9 cellular contexts compared by ENCODE assay signal in genomic region chr20:59752101-59752586, GRCh38.
DNase-seq lines count a peak whose midpoint lies in the region; ATAC-seq and TF ChIP-seq lines count a peak whose summit lies in the region.
"Had no signal": no experiment of that assay in that cellular context is flagged by ENCODE, and none has a peak within 500 bp of the region (broad histone marks: within the 10 kb centered on the region; RNA-seq: fewer than 3 reads in every experiment).

No MANE protein-coding gene starts in this region.

- CTCF ChIA-PET in PC-9 (lab: Charles Lee) = interaction anchor here (0.7 kb wide), 1 partner anchor 1109 kb away, joined by 4 read pairs; no protein-coding TSS in a partner anchor
- CTCF ChIA-PET in Caco-2 (lab: Charles Lee) = interaction anchor here (0.6 to 1.4 kb wide), 4 partner anchors 15 to 192 kb away, joined by 3 to 6 read pairs (median 3); no protein-coding TSS in a partner anchor

- H3K27me3 Mint-ChIP-seq in Caco-2 (ENCODE audit: insufficient read depth, unreplicated experiment) = peaks cover 64% of the 10 kb centered on the region

- peaks cover 32% of the 10 kb centered on the region for H3K4me1 ChIP-seq in MM.1S (ENCODE audit: low read length)
- no peaks in the 10 kb centered on the region for H3K4me1 ChIP-seq in PC-9 (replicated peaks; ENCODE audit: insufficient read depth)
- no peaks in the 10 kb centered on the region for H3K4me1 ChIP-seq in Caco-2

- H3K9me3 ChIP-seq in MM.1S (replicated peaks; ENCODE audit: insufficient read depth, low read length) = no peaks in the 10 kb centered on the region
- no peaks in the 10 kb centered on the region for H3K9me3 ChIP-seq in PC-9 (ENCODE audit: insufficient read depth, low read depth)
- no peaks in the 10 kb centered on the region for H3K9me3 ChIP-seq in Caco-2

- H3K9ac ChIP-seq in MM.1S (ENCODE audit: low read length) = peak overlapping the region; percentile 50

- BruUV-seq in PC-9 (replicated peaks; lab: Mats Ljungman, UMichigan) (no TSS peak), Caco-2 (replicated peaks; lab: Mats Ljungman, UMichigan) (no TSS peak)

- intact Hi-C loops in PC-9 (cut with micrococcal nuclease; ENCODE audit: unreplicated experiment) (loop anchor here (5.0 kb wide), 1 partner anchor 235 kb away; no protein-coding TSS in a partner anchor), Caco-2 (cut with micrococcal nuclease; ENCODE audit: unreplicated experiment) (no loop called here)

- H3K9me2 ChIP-seq in MM.1S (replicated peaks; ENCODE audit: insufficient read depth, low read length) (no peaks in the 10 kb centered on the region), PC-9 (ENCODE audit: insufficient read depth) (no peaks in the 10 kb centered on the region)

- peak; percentile 90 for DNase-seq in MM.1S
- peak; percentile 54 for DNase-seq in left kidney (ENCODE audit: low read depth, low spot score)
- no peak for DNase-seq in NCI-H69 (lab: John Stamatoyannopoulos, UW)
- no peak for DNase-seq in PC-9
- DNase-seq in Caco-2 = no peak
- DNase-seq in NCI-H187 treated with DMSO at 0.1 percent for 48 hours (lab: John Stamatoyannopoulos, UW) = no peak
- DNase-seq: naive B cell had no signal

- peak overlapping the region; percentile 34 for H3K4me3 ChIP-seq in MM.1S (ENCODE audit: low read length)
- H3K4me3 ChIP-seq in PC-9 = no peak overlapping the region
- no peak overlapping the region for H3K4me3 ChIP-seq in Caco-2 (ENCODE audit: low read depth, low read length)

- peaks cover 4% of the 10 kb centered on the region; the same call in 1 of the 2 replicates for H3K27me3 ChIP-seq in MM.1S (replicated peaks; ENCODE audit: insufficient read depth, low read length)
- H3K27me3 ChIP-seq in PC-9 (ENCODE audit: insufficient read depth, low read depth) = peaks cover 100% of the 10 kb centered on the region
- peaks cover 10% of the 10 kb centered on the region for H3K27me3 ChIP-seq in Caco-2 (replicated peaks; ENCODE audit: control insufficient read depth, insufficient read depth, low read length)

- TF ChIP-seq CTCF in MM.1S (IDR thresholded peaks at IDR 0.05; ENCODE audit: low read length) = no peak
- no peak for TF ChIP-seq CTCF in PC-9 (conservative IDR thresholded peaks at IDR 0.05)
- no peak for TF ChIP-seq CTCF in Caco-2 (IDR thresholded peaks at IDR 0.05; ENCODE audit: insufficient read depth in 1 of 2, low read depth in 1 of 2, low read length in 1 of 2, severe bottlenecking in 1 of 2, unreplicated experiment in 1 of 2)

- H2AFZ ChIP-seq in MM.1S (ENCODE audit: low read length) (peak overlapping the region; percentile 62), PC-9 (no peak overlapping the region)

- peak overlapping the region; percentile 77 for H3K4me2 ChIP-seq in MM.1S (ENCODE audit: low read depth, low read length)
- H3K4me2 ChIP-seq in PC-9 = no peak overlapping the region

- no peak overlapping the region for H3K27ac Mint-ChIP-seq in Caco-2 (ENCODE audit: unreplicated experiment)

- H3K36me3 Mint-ChIP-seq in Caco-2 (ENCODE audit: insufficient read depth, unreplicated experiment) = no peaks in the 10 kb centered on the region
- H3K36me3 Mint-ChIP-seq: naive B cell had no signal

- POLR2A ChIA-PET in PC-9 (lab: Charles Lee; ENCODE audit: unreplicated experiment) = no interaction called here
- POLR2A ChIA-PET in Caco-2 (lab: Charles Lee) = no interaction called here

- H3K4me3 Mint-ChIP-seq in Caco-2 (ENCODE audit: unreplicated experiment) = no peak overlapping the region

- no peaks in the 10 kb centered on the region for H3K4me1 Mint-ChIP-seq in Caco-2 (ENCODE audit: low read depth, unreplicated experiment)

- H3F3A ChIP-seq in MM.1S (ENCODE audit: insufficient read depth, low read length) (peaks cover 15% of the 10 kb centered on the region), PC-9 (ENCODE audit: insufficient read depth, low read depth) (no peaks in the 10 kb centered on the region)

- H4K20me1 ChIP-seq in MM.1S (ENCODE audit: insufficient read depth, low read length) = no peaks in the 10 kb centered on the region
- no peaks in the 10 kb centered on the region; the same call in 1 of the 2 replicates for H4K20me1 ChIP-seq in PC-9 (ENCODE audit: insufficient read depth)

- ATAC-seq in GM18499 (IDR thresholded peaks at IDR 0.05; ENCODE audit: insufficient read depth, unreplicated experiment) (peak; percentile 71), GM21825 (IDR thresholded peaks at IDR 0.05; ENCODE audit: unreplicated experiment) (peak; percentile 72)

- H3K79me2 ChIP-seq in MM.1S (ENCODE audit: low read length) (no peaks in the 10 kb centered on the region), PC-9 (ENCODE audit: low read depth) (no peaks in the 10 kb centered on the region)

- no peaks in the 10 kb centered on the region for H3K9me3 Mint-ChIP-seq in Caco-2 (ENCODE audit: unreplicated experiment)

- H3K36me3 ChIP-seq in MM.1S (replicated peaks; ENCODE audit: insufficient read depth, low read length) (no peaks in the 10 kb centered on the region), PC-9 (ENCODE audit: low read depth) (no peaks in the 10 kb centered on the region), Caco-2 (ENCODE audit: control insufficient read depth, insufficient read depth, low read length) (no peaks in the 10 kb centered on the region)

- H3K27ac ChIP-seq in MM.1S (ENCODE audit: low read length) (peak overlapping the region; percentile 81), PC-9 (no peak overlapping the region)

Comparison
In these comparisons a context has a peak if more than half of its experiments do, and no peak if none do; other contexts are left out.
1. DNase-seq: peak in MM.1S (single experiment) and left kidney (single experiment); none in NCI-H69 (single experiment), PC-9 (0 of 2), Caco-2 (0 of 2) and NCI-H187 treated with DMSO at 0.1 percent for 48 hours (single experiment).